In genomic region chr11:64996327-64996709, GRCh38 we compare ENCODE assay signal across 9 cellular contexts. TPM values are rescaled to one million over a fixed set of nuclear protein-coding genes. Genes with fewer than 3 reads are reported as not detected.
DNase-seq lines count a peak whose midpoint lies in the region; ATAC-seq, FAIRE-seq and TF ChIP-seq lines count a peak whose summit lies in the region.
"Had no signal": no experiment of that assay in that cellular context is flagged by ENCODE, and none has a peak within 500 bp of the region (broad histone marks: within the 10 kb centered on the region; RNA-seq: fewer than 3 reads in every experiment).

No MANE protein-coding gene starts in this region.

- dilution Hi-C loops in endothelial cell of umbilical vein (cut with MboI; ENCODE audit: extremely low pct_ligation_motif_present, low sequenced_read_pairs): no loop called here

- BruUV-seq in endothelial cell of umbilical vein (replicated peaks; lab: Mats Ljungman, UMichigan): no TSS peak

- no peaks in the 10 kb centered on the region for H3K36me3 Mint-ChIP-seq in IgD-negative memory B cell

- H3K36me3 ChIP-seq in endothelial cell of umbilical vein (ENCODE audit: control insufficient read depth in 2 of 2, extremely low read depth in 1 of 2, insufficient read depth in 2 of 2, low read length in 2 of 2) (no peaks in the 10 kb centered on the region), gastrocnemius medialis (no peaks in the 10 kb centered on the region)

- TF ChIP-seq POLR2A in endothelial cell of umbilical vein (IDR thresholded peaks at IDR 0.05; ENCODE audit: low read depth, low read length) (no peak), gastrocnemius medialis (IDR thresholded peaks at IDR 0.05) (no peak)

- H3K79me2 ChIP-seq in endothelial cell of umbilical vein (ENCODE audit: control insufficient read depth, insufficient read depth, low read length): no peaks in the 10 kb centered on the region

- H3K4me3 ChIP-seq in endothelial cell of umbilical vein (replicated peaks in 1 of 3; ENCODE audit: insufficient read depth in 1 of 3, low read depth in 1 of 3, low read length in 3 of 3): no peak overlapping the region
- H3K4me3 ChIP-seq in gastrocnemius medialis: peak overlapping the region; percentile 40 to 83 (median 58)

- H3K27me3 ChIP-seq in endothelial cell of umbilical vein (ENCODE audit: control insufficient read depth in 2 of 2, insufficient read depth in 2 of 2, low read length in 2 of 2): no peaks in the 10 kb centered on the region
- H3K27me3 ChIP-seq in gastrocnemius medialis: no peaks in the 10 kb centered on the region

- peaks cover 14 to 23% (median 18%) of the 10 kb centered on the region in 3 donors for H3K4me1 Mint-ChIP-seq in IgD-negative memory B cell

- H3K27ac ChIP-seq in endothelial cell of umbilical vein (ENCODE audit: insufficient read depth, low read depth, low read length) (no peak overlapping the region), gastrocnemius medialis (peak overlapping the region; percentile 61 to 86 (median 72))

- DNase-seq in endothelial cell of umbilical vein (ENCODE audit: low read depth, low spot score) (no peak), gastrocnemius medialis (no peak), ureter (ENCODE audit: low spot score) (no peak), cerebellum (ENCODE audit: low spot score) (no peak)
- DNase-seq: stimulated activated CD4-positive, alpha-beta T cell treated with anti-CD3 and anti-CD28 coated beads, Interleukin-2, amount 100 ng/mL, for 48 hours had no signal

- POLR2A ChIA-PET in endothelial cell of umbilical vein (lab: Charles Lee): interaction anchor here (0.8 kb wide), 1 partner anchor 18 kb away, joined by 3 read pairs; the partner anchor contains the start of gene ARL2

- no peak overlapping the region for H3K4me2 ChIP-seq in endothelial cell of umbilical vein (ENCODE audit: insufficient read depth, low read length)

- intact Hi-C loops in endothelial cell of umbilical vein (cut with micrococcal nuclease) (loop anchor here (2.0 kb wide), 2 partner anchors 72 to 80 kb away; partner anchors contain the start of genes ATG2A and PPP2R5B), gastrocnemius medialis (cut with DNase I; ENCODE audit: low total_unique reads) (loop anchor here (2.0 to 5.0 kb wide), 4 partner anchors 72 to 191 kb away; partner anchors contain the start of genes ATG2A and PPP2R5B)

- no peaks in the 10 kb centered on the region for H3K9me1 ChIP-seq in endothelial cell of umbilical vein (replicated peaks; ENCODE audit: control insufficient read depth, extremely low read depth, insufficient read depth, low read length)

- FAIRE-seq in endothelial cell of umbilical vein (lab: Jason Lieb, UNC): peak; percentile 52

- H4K20me1 ChIP-seq in endothelial cell of umbilical vein (replicated peaks; ENCODE audit: control insufficient read depth, extremely low read depth, insufficient read depth, low read length): no peaks in the 10 kb centered on the region

- H3K27me3 Mint-ChIP-seq in IgD-negative memory B cell: no peaks in the 10 kb centered on the region

- H3K4me3 Mint-ChIP-seq in IgD-negative memory B cell: peak overlapping the region; percentile 68 to 94 (median 87)

- H3K9me3 Mint-ChIP-seq in IgD-negative memory B cell: no peaks in the 10 kb centered on the region

- in situ Hi-C loops in gastrocnemius medialis (cut with MboI; ENCODE audit: low sequenced_read_pairs in 4 of 4): no loop called here

- H3K4me1 ChIP-seq in endothelial cell of umbilical vein (ENCODE audit: control insufficient read depth, extremely low read depth, insufficient read depth, low read length) (no peaks in the 10 kb centered on the region), gastrocnemius medialis (peaks cover 9 to 18% of the 10 kb centered on the region in 2 donors)

- TF ChIP-seq CTCF in endothelial cell of umbilical vein (IDR thresholded peaks at IDR 0.05; ENCODE audit: extremely low read depth in 1 of 2, insufficient read depth in 1 of 2, low read depth in 1 of 2, low read length in 2 of 2) (no peak), gastrocnemius medialis (IDR thresholded peaks at IDR 0.05 in 4 of 5, conservative IDR thresholded peaks at IDR 0.05 in 1 of 5) (no peak)

- ATAC-seq in gastrocnemius medialis (peak in 1 of 2 donors; percentile 23), HG02623 (IDR thresholded peaks at IDR 0.05; ENCODE audit: unreplicated experiment) (no peak)

- H3K9ac ChIP-seq in endothelial cell of umbilical vein (replicated peaks; ENCODE audit: extremely low read depth, insufficient read depth, low read length): no peak overlapping the region

- CTCF ChIA-PET in endothelial cell of umbilical vein (lab: Charles Lee): interaction anchor here (0.7 to 4.2 kb wide), 29 partner anchors 8 to 212 kb away, joined by 3 to 40 read pairs (median 5); partner anchors contain the start of genes ARL2, ATG2A, CDC42BPG and GPHA2

- H3K9me3 ChIP-seq in endothelial cell of umbilical vein (replicated peaks; ENCODE audit: control insufficient read depth, insufficient read depth, low read length) (no peaks in the 10 kb centered on the region), gastrocnemius medialis (no peaks in the 10 kb centered on the region)

- H2AFZ ChIP-seq in endothelial cell of umbilical vein (ENCODE audit: low read depth, low read length): peak overlapping the region; percentile 66

- peak overlapping the region in 2 of 3 donors; percentile 5 to 83 for H3K27ac Mint-ChIP-seq in IgD-negative memory B cell

RNA-seq across cellular contexts. Expression of gene BATF2, which starts 0.5 kb away (rescaled TPM):
- polyA plus RNA-seq in IgD-negative memory B cell (0.29 TPM), endothelial cell of umbilical vein (0.75 and 1.5 TPM in 2 replicates)
- total RNA-seq in endothelial cell of umbilical vein (0.75 and 0.81 TPM in 2 replicates), gastrocnemius medialis (1 to 10 TPM in 3 of 4 donors, under 1 TPM in 1; 0.97 to 3.3 (median 2.3) TPM), ureter (4.6 TPM), cerebellum (0.18 TPM)
- polyA plus RNA-seq in endothelial cell of umbilical vein (2011; cell fraction: cytosol; rRNA removed): 0.92 and 1.1 TPM in 2 replicates
- 0.28 and 0.49 TPM in 2 replicates for polyA plus RNA-seq in endothelial cell of umbilical vein (2011; cell fraction: nucleus; rRNA removed)
- 0.63 and 0.79 TPM in 2 replicates for polyA plus RNA-seq in endothelial cell of umbilical vein (2012)
- 0.34 and 0.70 TPM in 2 replicates for polyA minus RNA-seq in endothelial cell of umbilical vein
- not detected for polyA minus RNA-seq in endothelial cell of umbilical vein (2011; cell fraction: cytosol; rRNA and poly(A)+ RNA removed)
- polyA minus RNA-seq in endothelial cell of umbilical vein (2011; cell fraction: nucleus; rRNA and poly(A)+ RNA removed): not detected in 2 replicates

RNA-seq across cellular contexts. Expression of gene ARL2, which starts 17.6 kb away (rescaled TPM):
- polyA plus RNA-seq in IgD-negative memory B cell (100 TPM), endothelial cell of umbilical vein (259 and 312 TPM in 2 replicates)
- total RNA-seq in endothelial cell of umbilical vein (108 and 109 TPM in 2 replicates), gastrocnemius medialis (100 to 1,000 TPM; 150 to 268 (median 170) TPM), ureter (78.1 TPM), cerebellum (35.3 TPM)
- 204 and 208 TPM in 2 replicates for polyA plus RNA-seq in endothelial cell of umbilical vein (2011; cell fraction: cytosol; rRNA removed)
- polyA plus RNA-seq in endothelial cell of umbilical vein (2011; cell fraction: nucleus; rRNA removed): 66.3 and 67.6 TPM in 2 replicates
- 114 and 203 TPM in 2 replicates for polyA plus RNA-seq in endothelial cell of umbilical vein (2012)
- polyA minus RNA-seq in endothelial cell of umbilical vein: 49.1 and 55.8 TPM in 2 replicates
- 84.2 TPM for polyA minus RNA-seq in endothelial cell of umbilical vein (2011; cell fraction: cytosol; rRNA and poly(A)+ RNA removed)
- 12.8 and 17.8 TPM in 2 replicates for polyA minus RNA-seq in endothelial cell of umbilical vein (2011; cell fraction: nucleus; rRNA and poly(A)+ RNA removed)

RNA-seq across cellular contexts. Expression of gene MAJIN, which starts 24.4 kb away (rescaled TPM):
- 0.39 TPM for polyA plus RNA-seq in IgD-negative memory B cell
- total RNA-seq in endothelial cell of umbilical vein: not detected in 2 replicates
- 0.07 TPM in 1 of 2 replicates, not detected in the other for polyA plus RNA-seq in endothelial cell of umbilical vein
- polyA plus RNA-seq in endothelial cell of umbilical vein (2011; cell fraction: cytosol; rRNA removed): not detected in 2 replicates
- polyA plus RNA-seq in endothelial cell of umbilical vein (2011; cell fraction: nucleus; rRNA removed): 0.25 TPM in 1 of 2 replicates, not detected in the other
- polyA plus RNA-seq in endothelial cell of umbilical vein (2012): not detected in 2 replicates
- polyA minus RNA-seq in endothelial cell of umbilical vein: not detected in 2 replicates
- not detected for polyA minus RNA-seq in endothelial cell of umbilical vein (2011; cell fraction: cytosol; rRNA and poly(A)+ RNA removed)
- polyA minus RNA-seq in endothelial cell of umbilical vein (2011; cell fraction: nucleus; rRNA and poly(A)+ RNA removed): not detected in 2 replicates
- total RNA-seq in gastrocnemius medialis: not detected
- not detected for total RNA-seq in ureter
- not detected for total RNA-seq in cerebellum
- total RNA-seq: glomerular endothelial cell, NCI-H460 had no signal

RNA-seq across cellular contexts. Expression of gene SNX15, which starts 30.9 kb away (rescaled TPM):
- polyA plus RNA-seq in IgD-negative memory B cell (24.4 TPM), endothelial cell of umbilical vein (15.2 and 15.5 TPM in 2 replicates)
- total RNA-seq in endothelial cell of umbilical vein (21.0 and 21.8 TPM in 2 replicates), gastrocnemius medialis (10 to 100 TPM; 16.9 to 33.3 (median 25.9) TPM), ureter (17.6 TPM), cerebellum (10.0 TPM)
- 13.0 and 13.5 TPM in 2 replicates for polyA plus RNA-seq in endothelial cell of umbilical vein (2011; cell fraction: cytosol; rRNA removed)
- 7.0 and 10.7 TPM in 2 replicates for polyA plus RNA-seq in endothelial cell of umbilical vein (2011; cell fraction: nucleus; rRNA removed)
- 14.0 and 15.6 TPM in 2 replicates for polyA plus RNA-seq in endothelial cell of umbilical vein (2012)
- 6.7 and 11.2 TPM in 2 replicates for polyA minus RNA-seq in endothelial cell of umbilical vein
- 9.2 TPM for polyA minus RNA-seq in endothelial cell of umbilical vein (2011; cell fraction: cytosol; rRNA and poly(A)+ RNA removed)
- polyA minus RNA-seq in endothelial cell of umbilical vein (2011; cell fraction: nucleus; rRNA and poly(A)+ RNA removed): 3.3 TPM in 2 replicates

RNA-seq across cellular contexts. Expression of gene SAC3D1, which starts 44.7 kb away (rescaled TPM):
- polyA plus RNA-seq in IgD-negative memory B cell: 7.2 TPM
- total RNA-seq in endothelial cell of umbilical vein: 16.6 and 18.0 TPM in 2 replicates
- 17.0 and 22.2 TPM in 2 replicates for polyA plus RNA-seq in endothelial cell of umbilical vein
- polyA plus RNA-seq in endothelial cell of umbilical vein (2011; cell fraction: cytosol; rRNA removed): 11.5 and 14.9 TPM in 2 replicates
- polyA plus RNA-seq in endothelial cell of umbilical vein (2011; cell fraction: nucleus; rRNA removed): 5.8 and 6.4 TPM in 2 replicates
- polyA plus RNA-seq in endothelial cell of umbilical vein (2012): 8.9 and 10.4 TPM in 2 replicates
- 3.3 and 4.1 TPM in 2 replicates for polyA minus RNA-seq in endothelial cell of umbilical vein
- polyA minus RNA-seq in endothelial cell of umbilical vein (2011; cell fraction: cytosol; rRNA and poly(A)+ RNA removed): 45.5 TPM
- polyA minus RNA-seq in endothelial cell of umbilical vein (2011; cell fraction: nucleus; rRNA and poly(A)+ RNA removed): 1.4 and 1.8 TPM in 2 replicates
- total RNA-seq in gastrocnemius medialis: 10 to 100 TPM in 3 of 4 donors, 1 to 10 TPM in 1; 9.0 to 27.2 (median 14.4) TPM
- 4.5 TPM for total RNA-seq in ureter
- total RNA-seq in cerebellum: 3.7 TPM

Comparison
In these comparisons a context has a peak if more than half of its experiments do, and no peak if none do; other contexts are left out.
1. H3K4me3 ChIP-seq: peak in gastrocnemius medialis (4 of 4); none in endothelial cell of umbilical vein (0 of 3).